ENCODE assay signal across 28 cellular contexts in genomic region chr20:3628502-3629314, GRCh38. TPM values are rescaled to one million over a fixed set of nuclear protein-coding genes. Genes with fewer than 3 reads are reported as not detected.
DNase-seq lines count a peak whose midpoint lies in the region; ATAC-seq, FAIRE-seq and TF ChIP-seq lines count a peak whose summit lies in the region.
"Had no signal": no experiment of that assay in that cellular context is flagged by ENCODE, and none has a peak within 500 bp of the region (broad histone marks: within the 10 kb centered on the region; RNA-seq: fewer than 3 reads in every experiment).

No MANE protein-coding gene starts in this region.

- no peak overlapping the region for H3K4me2 ChIP-seq in A549
- H3K4me2 ChIP-seq in HepG2 (ENCODE audit: low read depth, low read length), result peak overlapping the region; percentile 22; the same call in 1 of the 2 replicates
- H3K4me2 ChIP-seq in neuronal stem cell (ENCODE audit: insufficient read depth, low read length, poor library complexity, severe bottlenecking), result no peak overlapping the region
- H3K4me2 ChIP-seq: BLaER1 treated with 17β-estradiol and CSF1 and Interleukin-3, amounts not matched to agents 10 nM and 100 nM had no signal

- no peaks in the 10 kb centered on the region; the same call in 1 of the 2 replicates for H3K27me3 Mint-ChIP-seq in WTC11 (ENCODE audit: low read depth)
- H3K27me3 Mint-ChIP-seq in T-cell, result no peaks in the 10 kb centered on the region
- H3K27me3 Mint-ChIP-seq in CD4-positive, alpha-beta T cell, result no peaks in the 10 kb centered on the region
- H3K27me3 Mint-ChIP-seq: CD4-positive, alpha-beta memory T cell had no signal

- intact Hi-C loops in HepG2 (cut with micrococcal nuclease; ENCODE audit: unreplicated experiment), result no loop called here
- intact Hi-C loops in posterior cingulate gyrus (cut with DNase I), result no loop called here
- intact Hi-C loops in CD4-positive, alpha-beta T cell (cut with DNase I, micrococcal nuclease), result no loop called here

- H3K9me3 ChIP-seq in A549 (no peaks in the 10 kb centered on the region), HepG2 (ENCODE audit: low read length) (no peaks in the 10 kb centered on the region), neuronal stem cell (replicated peaks in 1 of 2; ENCODE audit: control insufficient read depth in 2 of 2, insufficient read depth in 1 of 2, low read depth in 1 of 2, low read length in 2 of 2) (peaks cover 0 to 8% of the 10 kb centered on the region in 2 donors)
- no peaks in the 10 kb centered on the region for H3K9me3 ChIP-seq in CD4-positive, alpha-beta T cell (ENCODE audit: control insufficient read depth, low read length)
- H3K9me3 ChIP-seq: BE2C; BLaER1 treated with 17β-estradiol and CSF1 and Interleukin-3, amounts not matched to agents 10 nM and 100 nM had no signal

- no peak overlapping the region for H2BK5ac ChIP-seq in neuronal stem cell (ENCODE audit: low read length)

- H3K9ac ChIP-seq in HepG2 (ENCODE audit: insufficient read depth, low read depth, low read length) (no peak overlapping the region), neuronal stem cell (ENCODE audit: low read depth, low read length, poor library complexity) (no peak overlapping the region)
- H3K9ac ChIP-seq: BLaER1 treated with 17β-estradiol and CSF1 and Interleukin-3, amounts not matched to agents 10 nM and 100 nM had no signal

- no peak overlapping the region for H4K91ac ChIP-seq in neuronal stem cell (ENCODE audit: low read depth, low read length, poor library complexity)

- H3K9me3 Mint-ChIP-seq in WTC11, result no peaks in the 10 kb centered on the region
- no peaks in the 10 kb centered on the region for H3K9me3 Mint-ChIP-seq in T-cell
- no peaks in the 10 kb centered on the region for H3K9me3 Mint-ChIP-seq in CD4-positive, alpha-beta T cell
- H3K9me3 Mint-ChIP-seq: CD14-positive monocyte; CD4-positive, alpha-beta memory T cell had no signal

- H3K36me3 Mint-ChIP-seq in WTC11 (peaks cover 4% of the 10 kb centered on the region), T-cell (peaks cover 35% of the 10 kb centered on the region)
- peaks cover 45% of the 10 kb centered on the region for H3K36me3 Mint-ChIP-seq in CD4-positive, alpha-beta T cell (ENCODE audit: low read depth)

- H3K23ac ChIP-seq in neuronal stem cell (ENCODE audit: low read depth, low read length, poor library complexity), result no peak overlapping the region

- H2AFZ ChIP-seq in HepG2 (ENCODE audit: low read length), result no peak overlapping the region
- no peak overlapping the region for H2AFZ ChIP-seq in neuronal stem cell (ENCODE audit: low read length)

- no peaks in the 10 kb centered on the region for H3K79me2 ChIP-seq in HepG2 (ENCODE audit: insufficient read depth, low read length)

- H2BK12ac ChIP-seq in neuronal stem cell (ENCODE audit: low read length), result no peak overlapping the region

- POLR2A ChIA-PET in A549 (lab: Yijun Ruan, JAX) (no interaction called here), WTC11 (lab: Charles Lee) (no interaction called here), HepG2 (lab: Yijun Ruan, JAX) (no interaction called here), T-cell (lab: Charles Lee) (no interaction called here)
- POLR2A ChIA-PET in CD4-positive, alpha-beta T cell (lab: Charles Lee), result no interaction called here

- no peaks in the 10 kb centered on the region for H3K27me3 ChIP-seq in HepG2 (ENCODE audit: control insufficient read depth in 1 of 2, insufficient read depth in 2 of 2, low read length in 2 of 2)
- no peaks in the 10 kb centered on the region for H3K27me3 ChIP-seq in neuronal stem cell (ENCODE audit: control insufficient read depth in 3 of 3, insufficient read depth in 3 of 3, low read depth in 1 of 3, low read length in 3 of 3)
- no peaks in the 10 kb centered on the region for H3K27me3 ChIP-seq in CD4-positive, alpha-beta T cell (ENCODE audit: control insufficient read depth, insufficient read depth, low read length)
- H3K27me3 ChIP-seq: BE2C; BLaER1 treated with 17β-estradiol and CSF1 and Interleukin-3, amounts not matched to agents 10 nM and 100 nM had no signal

- H3K79me1 ChIP-seq in neuronal stem cell (ENCODE audit: low read depth, low read length), result no peaks in the 10 kb centered on the region

- H4K8ac ChIP-seq in neuronal stem cell (ENCODE audit: low read depth, low read length), result no peak overlapping the region

- 94% methylated on average over 16 of the region's 16 CpGs for WGBS in A549 (ENCODE audit: missing lambda C conversion rate)
- 57% methylated on average over 16 of the region's 16 CpGs for WGBS in HepG2 (ENCODE audit: low lambda C conversion rate)
- WGBS in neuronal stem cell (ENCODE audit: extremely low coverage in 2 of 2, insufficient read length in 2 of 2, insufficient replicate concordance in 1 of 2), 2 donors, result no CpG with 5 or more reads among the region's 16 CpGs

- no peaks in the 10 kb centered on the region for H3K4me1 ChIP-seq in A549
- H3K4me1 ChIP-seq in HepG2 (ENCODE audit: insufficient read depth, low read length), result peaks cover 38% of the 10 kb centered on the region
- H3K4me1 ChIP-seq in neuronal stem cell (ENCODE audit: control insufficient read depth in 2 of 2, insufficient read depth in 1 of 2, low read depth in 1 of 2, low read length in 2 of 2), result peaks cover 4 to 8% of the 10 kb centered on the region in 2 donors
- H3K4me1 ChIP-seq: BE2C had no signal

- in situ Hi-C loops in HepG2 (cut with HindIII; ENCODE audit: extremely low pct_ligation_motif_present, low pct_unique_long_range_greater_than_20kb), result no loop called here

- H3K4me3 ChIP-seq in A549, result no peak overlapping the region
- H3K4me3 ChIP-seq in HepG2 (replicated peaks in 1 of 3; ENCODE audit: insufficient read depth in 1 of 3, low read depth in 2 of 3, low read length in 3 of 3), result no peak overlapping the region
- no peak overlapping the region for H3K4me3 ChIP-seq in neuronal stem cell (ENCODE audit: low read length in 2 of 2)
- H3K4me3 ChIP-seq: BLaER1 treated with 17β-estradiol and CSF1 and Interleukin-3, amounts not matched to agents 10 nM and 100 nM had no signal

- DNase-seq in A549 (ENCODE audit: low read depth in 1 of 2, low spot score in 1 of 2), result no peak
- DNase-seq in WTC11 (ENCODE audit: low spot score), result no peak
- DNase-seq in HepG2 (ENCODE audit: low spot score), result peak; percentile 78
- DNase-seq in neuronal stem cell (ENCODE audit: low spot score), result no peak
- DNase-seq in posterior cingulate gyrus, result no peak
- no peak for DNase-seq in superior temporal gyrus (ENCODE audit: extremely low spot score)
- no peak for DNase-seq in T-cell
- no peak for DNase-seq in CD4-positive, alpha-beta T cell
- DNase-seq: ACHN; AML-193; BE2C; Calu3; CD4-positive, alpha-beta memory T cell; COR-L47; DMS53; DMS79 treated with DMSO at 0.1 percent for 48 hours; GF-D8; GOT3; H7; HCEC 1CT had no signal

- TF ChIP-seq POLR2A in A549 (IDR thresholded peaks at IDR 0.05; ENCODE audit: low read length) (no peak), HepG2 (IDR thresholded peaks at IDR 0.05; ENCODE audit: insufficient read depth in 1 of 2, low read depth in 2 of 2, low read length in 2 of 2) (no peak)

- H3K4me1 Mint-ChIP-seq in WTC11, result peaks cover 12% of the 10 kb centered on the region
- no peaks in the 10 kb centered on the region for H3K4me1 Mint-ChIP-seq in T-cell
- H3K4me1 Mint-ChIP-seq in CD4-positive, alpha-beta T cell (ENCODE audit: low read depth), result no peaks in the 10 kb centered on the region
- H3K4me1 Mint-ChIP-seq: CD14-positive monocyte had no signal

- H3K18ac ChIP-seq in neuronal stem cell (ENCODE audit: low read length), result no peak overlapping the region

- H2AK5ac ChIP-seq in neuronal stem cell (ENCODE audit: low read depth, low read length), result peak overlapping the region; percentile 61

- H3K27ac ChIP-seq in A549, result no peak overlapping the region
- H3K27ac ChIP-seq in HepG2 (ENCODE audit: extremely low read length, insufficient read depth, low read length), result no peak overlapping the region
- H3K27ac ChIP-seq in neuronal stem cell (replicated peaks; ENCODE audit: low read length), result no peak overlapping the region
- H3K27ac ChIP-seq in CD4-positive, alpha-beta T cell (ENCODE audit: low read depth, low read length), result no peak overlapping the region
- H3K27ac ChIP-seq: 22Rv1; BLaER1 treated with 17β-estradiol and CSF1 and Interleukin-3, amounts not matched to agents 10 nM and 100 nM had no signal

- H3K4ac ChIP-seq in neuronal stem cell (ENCODE audit: low read length), result no peak overlapping the region

- FAIRE-seq in A549 (lab: Jason Lieb, UNC), result no peak
- peak; percentile 87 for FAIRE-seq in HepG2 (lab: Jason Lieb, UNC)
- FAIRE-seq: A204.1, GM12891, GM18507 had no signal

- H3K36me3 ChIP-seq in HepG2 (replicated peaks in 1 of 2; ENCODE audit: control insufficient read depth in 1 of 2, insufficient read depth in 2 of 2, low read length in 2 of 2), result peaks cover 8 to 21% of the 10 kb centered on the region in 2 experiments; a peak in 3 of 5 replicates
- H3K36me3 ChIP-seq in neuronal stem cell (replicated peaks in 1 of 2; ENCODE audit: control insufficient read depth in 2 of 2, insufficient read depth in 2 of 2, low read length in 2 of 2), result peaks cover 2 to 4% of the 10 kb centered on the region in 2 donors
- H3K36me3 ChIP-seq: BE2C had no signal

- CTCF ChIA-PET in A549 (lab: Yijun Ruan, JAX) (interaction anchor here (0.6 to 1.3 kb wide), 2 partner anchors 15 to 27 kb away, joined by 3 read pairs; no protein-coding TSS in a partner anchor), WTC11 (lab: Charles Lee) (interaction anchor here (1.8 kb wide), 1 partner anchor 66 kb away, joined by 5 read pairs; no protein-coding TSS in a partner anchor), HepG2 (lab: Yijun Ruan, JAX; ENCODE audit: low intra/inter-chr PET ratio, low total read pairs) (no interaction called here), T-cell (lab: Charles Lee) (no interaction called here)
- CTCF ChIA-PET in CD4-positive, alpha-beta T cell (lab: Charles Lee), result no interaction called here

- peak overlapping the region; percentile 84 for H3K14ac ChIP-seq in neuronal stem cell (ENCODE audit: low read length)

- no peak for TF ChIP-seq CTCF in A549 (IDR thresholded peaks at IDR 0.05)
- TF ChIP-seq CTCF in WTC11 (IDR thresholded peaks at IDR 0.05), result no peak
- peak; percentile 19; the same call in 1 of the 2 replicates for TF ChIP-seq CTCF in HepG2 (CRISPR knock-in tag; IDR thresholded peaks at IDR 0.05)
- no peak for TF ChIP-seq CTCF in CD4-positive, alpha-beta T cell (IDR thresholded peaks at IDR 0.05)

- H2BK15ac ChIP-seq in neuronal stem cell (ENCODE audit: low read length), result no peak overlapping the region

- no peak for TF ChIP-seq EP300 in A549 (IDR thresholded peaks at IDR 0.05)
- peak in 1 of 2 experiments; percentile 71; a peak in 2 of 4 replicates for TF ChIP-seq EP300 in HepG2 (IDR thresholded peaks at IDR 0.05; ENCODE audit: low read depth in 2 of 2, low read length in 2 of 2)
- TF ChIP-seq EP300 in HepG2 (CRISPR knock-in tag; IDR thresholded peaks at IDR 0.05; ENCODE audit: borderline replicate concordance), result peak; percentile 50; the same call in 1 of the 2 replicates

- BruUV-seq in HepG2 (replicated peaks; lab: Mats Ljungman, UMichigan), result no TSS peak

- no peak for ATAC-seq in A549
- ATAC-seq in WTC11, result no peak
- peak; percentile 83 for ATAC-seq in HepG2
- ATAC-seq in T-cell (replicated peaks in 1 of 4), result no peak
- ATAC-seq in CD4-positive, alpha-beta T cell (ENCODE audit: poor library complexity), result no peak

- H3K4me3 Mint-ChIP-seq in WTC11 (no peak overlapping the region), T-cell (no peak overlapping the region)
- H3K4me3 Mint-ChIP-seq in CD4-positive, alpha-beta T cell, result no peak overlapping the region
- H3K4me3 Mint-ChIP-seq: CD14-positive monocyte; CD4-positive, alpha-beta memory T cell had no signal

- TF ChIP-seq RAD21 in A549 (conservative IDR thresholded peaks at IDR 0.05 in 1 of 2, IDR thresholded peaks at IDR 0.05 in 1 of 2) (no peak), HepG2 (CRISPR knock-in tag; IDR thresholded peaks at IDR 0.05) (no peak)

- H2BK120ac ChIP-seq in neuronal stem cell (ENCODE audit: low read depth, low read length), result peak overlapping the region; percentile 10

- H4K20me1 ChIP-seq in HepG2 (ENCODE audit: insufficient read depth, low read length), result peaks cover 5% of the 10 kb centered on the region
- H4K20me1 ChIP-seq: BLaER1 treated with 17β-estradiol and CSF1 and Interleukin-3, amounts not matched to agents 10 nM and 100 nM had no signal

- H3K27ac Mint-ChIP-seq in WTC11 (no peak overlapping the region), T-cell (no peak overlapping the region)
- H3K27ac Mint-ChIP-seq in CD4-positive, alpha-beta T cell, result no peak overlapping the region

RNA-seq across cellular contexts. Expression of gene GFRA4, which starts 34.5 kb away (rescaled TPM):
- polyA plus RNA-seq in A549 (2011; rRNA removed), result not detected in 2 replicates
- polyA plus RNA-seq in A549 (2012; cell fraction: cytosol; rRNA removed), result not detected in 2 replicates
- polyA plus RNA-seq in A549 (2012; cell fraction: nucleus; rRNA removed), result not detected in 2 replicates
- not detected in 3 replicates for polyA plus RNA-seq in A549 (2017; fragmentation: RNase III; extraction: RNeasy Plus Mini Kit Qiagen cat#74134 plus additional on column Dnase treatment)
- not detected in 2 replicates for polyA minus RNA-seq in A549 (2011; rRNA and poly(A)+ RNA removed)
- total RNA-seq in WTC11 (2021), result not detected in 3 replicates
- total RNA-seq in HepG2 (2016; rRNA removed; fragmentation: Illumina TruSeq; extraction: Trizol), result not detected in 2 replicates
- total RNA-seq in HepG2 (2016; cell fraction: cytosol; rRNA removed; fragmentation: Illumina TruSeq; extraction: Trizol; ENCODE audit: low read depth), result not detected in 2 replicates
- not detected in 2 replicates for total RNA-seq in HepG2 (2016; cell fraction: insoluble cytoplasmic fraction; rRNA removed; fragmentation: Illumina TruSeq; extraction: Trizol)
- total RNA-seq in HepG2 (2016; cell fraction: membrane; rRNA removed; fragmentation: Illumina TruSeq; extraction: Trizol), result not detected in 2 replicates
- total RNA-seq in HepG2 (2016; cell fraction: nucleus; rRNA removed; fragmentation: Illumina TruSeq; extraction: Trizol), result not detected in 2 replicates
- polyA plus RNA-seq in HepG2 (2011; rRNA removed), result not detected in 2 replicates
- polyA plus RNA-seq in HepG2 (2011; cell fraction: cytosol; rRNA removed), result not detected in 2 replicates
- not detected in 2 replicates for polyA plus RNA-seq in HepG2 (2011; cell fraction: nucleus; rRNA removed)
- polyA plus RNA-seq in HepG2 (2012), result not detected in 2 replicates
- polyA plus RNA-seq in HepG2 (2016; cell fraction: cytosol; fragmentation: Illumina TruSeq; extraction: Trizol; ENCODE audit: low read depth), result not detected in 2 replicates
- not detected in 2 replicates for polyA plus RNA-seq in HepG2 (2016; cell fraction: insoluble cytoplasmic fraction; fragmentation: Illumina TruSeq; extraction: Trizol; ENCODE audit: low read depth)
- not detected in 2 replicates for polyA plus RNA-seq in HepG2 (2016; cell fraction: membrane; fragmentation: Illumina TruSeq; extraction: Trizol; ENCODE audit: low read depth)
- not detected in 2 replicates for polyA plus RNA-seq in HepG2 (2016; cell fraction: nucleus; fragmentation: Illumina TruSeq; extraction: Trizol; ENCODE audit: insufficient read depth, low read depth)
- polyA minus RNA-seq in HepG2 (2011; rRNA and poly(A)+ RNA removed; ENCODE audit: low replicate concordance), result not detected in 2 replicates
- not detected in 2 replicates for polyA minus RNA-seq in HepG2 (2011; cell fraction: cytosol; rRNA and poly(A)+ RNA removed)
- not detected in 2 replicates for polyA minus RNA-seq in HepG2 (2011; cell fraction: nucleus; rRNA and poly(A)+ RNA removed)
- polyA plus RNA-seq in neuronal stem cell (2013, experiment 1 of 2), result not detected
- polyA plus RNA-seq in neuronal stem cell (2013, experiment 2 of 2), result not detected
- total RNA-seq in T-cell, result not detected
- not detected for total RNA-seq in CD4-positive, alpha-beta T cell
- total RNA-seq: Calu3; CD4-positive, alpha-beta memory T cell; Daoy; G401; H7 had no signal
- polyA plus RNA-seq: CD14-positive monocyte; CD4-positive, alpha-beta memory T cell had no signal

RNA-seq across cellular contexts. Expression of gene ADAM33, which starts 53.1 kb away (rescaled TPM):
- 0.05 and 0.08 TPM in 2 replicates for polyA plus RNA-seq in A549 (2011; rRNA removed)
- polyA plus RNA-seq in A549 (2012; cell fraction: cytosol; rRNA removed), result 0.08 and 0.13 TPM in 2 replicates
- polyA plus RNA-seq in A549 (2012; cell fraction: nucleus; rRNA removed), result 0.86 and 0.93 TPM in 2 replicates
- 0.07 to 0.22 TPM (median 0.14 TPM) in 3 replicates for polyA plus RNA-seq in A549 (2017; fragmentation: RNase III; extraction: RNeasy Plus Mini Kit Qiagen cat#74134 plus additional on column Dnase treatment)
- not detected in 2 replicates for polyA minus RNA-seq in A549 (2011; rRNA and poly(A)+ RNA removed)
- total RNA-seq in WTC11 (2021), result 5.3 to 7.1 TPM (median 7.0 TPM) in 3 replicates
- total RNA-seq in HepG2 (2016; rRNA removed; fragmentation: Illumina TruSeq; extraction: Trizol), result not detected in 2 replicates
- not detected in 2 replicates for total RNA-seq in HepG2 (2016; cell fraction: cytosol; rRNA removed; fragmentation: Illumina TruSeq; extraction: Trizol; ENCODE audit: low read depth)
- total RNA-seq in HepG2 (2016; cell fraction: insoluble cytoplasmic fraction; rRNA removed; fragmentation: Illumina TruSeq; extraction: Trizol), result not detected in 2 replicates
- not detected in 2 replicates for total RNA-seq in HepG2 (2016; cell fraction: membrane; rRNA removed; fragmentation: Illumina TruSeq; extraction: Trizol)
- not detected in 2 replicates for total RNA-seq in HepG2 (2016; cell fraction: nucleus; rRNA removed; fragmentation: Illumina TruSeq; extraction: Trizol)
- polyA plus RNA-seq in HepG2 (2011; rRNA removed), result not detected in 2 replicates
- polyA plus RNA-seq in HepG2 (2011; cell fraction: cytosol; rRNA removed), result not detected in 2 replicates
- 0.03 TPM in 1 of 2 replicates, not detected in the other for polyA plus RNA-seq in HepG2 (2011; cell fraction: nucleus; rRNA removed)
- polyA plus RNA-seq in HepG2 (2012), result not detected in 2 replicates
- not detected in 2 replicates for polyA plus RNA-seq in HepG2 (2016; cell fraction: cytosol; fragmentation: Illumina TruSeq; extraction: Trizol; ENCODE audit: low read depth)
- polyA plus RNA-seq in HepG2 (2016; cell fraction: insoluble cytoplasmic fraction; fragmentation: Illumina TruSeq; extraction: Trizol; ENCODE audit: low read depth), result not detected in 2 replicates
- not detected in 2 replicates for polyA plus RNA-seq in HepG2 (2016; cell fraction: membrane; fragmentation: Illumina TruSeq; extraction: Trizol; ENCODE audit: low read depth)
- not detected in 2 replicates for polyA plus RNA-seq in HepG2 (2016; cell fraction: nucleus; fragmentation: Illumina TruSeq; extraction: Trizol; ENCODE audit: insufficient read depth, low read depth)
- polyA minus RNA-seq in HepG2 (2011; rRNA and poly(A)+ RNA removed; ENCODE audit: low replicate concordance), result not detected in 2 replicates
- not detected in 2 replicates for polyA minus RNA-seq in HepG2 (2011; cell fraction: cytosol; rRNA and poly(A)+ RNA removed)
- not detected in 2 replicates for polyA minus RNA-seq in HepG2 (2011; cell fraction: nucleus; rRNA and poly(A)+ RNA removed)
- 5.2 TPM for polyA plus RNA-seq in neuronal stem cell (2013, experiment 1 of 2)
- polyA plus RNA-seq in neuronal stem cell (2013, experiment 2 of 2), result 5.3 TPM
- not detected for total RNA-seq in T-cell
- total RNA-seq in CD4-positive, alpha-beta T cell, result not detected
- total RNA-seq: Calu3; CD4-positive, alpha-beta memory T cell; Daoy; G401 had no signal
- polyA plus RNA-seq: CD14-positive monocyte; CD4-positive, alpha-beta memory T cell had no signal

Comparison
In these comparisons a context has a peak if more than half of its experiments do, and no peak if none do; other contexts are left out.
1. CTCF ChIA-PET loops: an anchor here in A549 (0.6 to 1.3 kb wide) and WTC11 (1.8 kb wide); none called in HepG2, T-cell and CD4-positive, alpha-beta T cell.